In genomic region chr2:173457366-173457765, GRCh38 we compare ENCODE assay signal across 2 cellular contexts.
TF ChIP-seq lines count a peak whose summit lies in the region.

No MANE protein-coding gene starts in this region.

TF ChIP-seq in IMR-90, 13 proteins besides CTCF, POLR2A, EP300 and RAD21:
- TF ChIP-seq BHLHE40 (IDR thresholded peaks at IDR 0.05; ENCODE audit: low read depth, low read length) (no peak), RFX5 (IDR thresholded peaks at IDR 0.05; ENCODE audit: low read depth, low read length) (no peak), MXI1 (IDR thresholded peaks at IDR 0.05; ENCODE audit: borderline replicate concordance, low read depth, low read length) (no peak), CHD1 (IDR thresholded peaks at IDR 0.05; ENCODE audit: low read depth, low read length) (no peak), MAZ (IDR thresholded peaks at IDR 0.05; ENCODE audit: borderline replicate concordance, low read depth, low read length) (no peak), MAFK (IDR thresholded peaks at IDR 0.05; ENCODE audit: low read depth, low read length) (no peak), USF2 (IDR thresholded peaks at IDR 0.05; ENCODE audit: low read depth, low read length) (no peak), NFE2L2 (IDR thresholded peaks at IDR 0.05; ENCODE audit: low read depth, low read length) (no peak), RCOR1 (IDR thresholded peaks at IDR 0.05; ENCODE audit: insufficient replicate concordance, low read length) (no peak), ELK1 (IDR thresholded peaks at IDR 0.05; ENCODE audit: borderline replicate concordance, low read depth, low read length) (no peak), SMC3 (IDR thresholded peaks at IDR 0.05; ENCODE audit: low read depth, low read length) (no peak), CEBPB (IDR thresholded peaks at IDR 0.05; ENCODE audit: low read depth, low read length) (no peak), FOS (IDR thresholded peaks at IDR 0.05; ENCODE audit: low read depth, low read length) (no peak)

TF ChIP-seq in H1, 55 proteins besides CTCF, POLR2A, EP300 and RAD21:
- TF ChIP-seq CHD2 (IDR thresholded peaks at IDR 0.05; ENCODE audit: low read length) (no peak), HDAC6 (IDR thresholded peaks at IDR 0.05; ENCODE audit: low read depth, low read length) (no peak), RBBP5 (IDR thresholded peaks at IDR 0.05; ENCODE audit: borderline replicate concordance, low read depth, low read length) (no peak), TAF7 (optimal IDR thresholded peaks at IDR 0.05; ENCODE audit: borderline replicate concordance, low read depth, low read length) (no peak), CBX8 (IDR thresholded peaks at IDR 0.05; ENCODE audit: borderline replicate concordance, low read depth, low read length) (no peak), SUZ12 (IDR thresholded peaks at IDR 0.05; ENCODE audit: low read length) (no peak)
TF ChIP-seq in H1: peak in this region for 0.
